ENCODE assay signal across 30 cellular contexts in the genomic region with DNA sequence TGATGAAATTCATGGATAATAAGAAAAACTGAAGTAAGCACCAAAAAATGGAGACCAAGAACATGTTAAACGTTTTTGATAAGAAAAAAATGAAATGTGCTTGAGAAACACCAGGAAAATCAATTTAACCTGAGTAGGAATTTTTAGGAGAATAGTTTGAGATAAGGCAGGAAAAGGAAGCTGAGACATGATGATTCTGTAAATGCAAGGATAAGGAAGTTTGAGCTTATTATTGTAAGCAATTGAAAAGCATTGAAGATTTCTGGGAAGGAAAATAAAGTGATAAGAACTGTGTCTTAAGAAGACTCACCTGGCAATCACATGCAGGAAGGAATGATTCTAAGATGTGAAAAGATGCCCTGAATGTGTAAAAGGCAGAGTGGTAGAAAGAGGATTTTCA.
"Had no signal": no experiment of that assay in that cellular context is flagged by ENCODE, and none has a peak within 500 bp of the region (broad histone marks: within the 10 kb centered on the region; RNA-seq: fewer than 3 reads in every experiment).

No MANE protein-coding gene starts in this region.

- H3K27ac ChIP-seq: left lung, lower lobe of right lung, ovary, prostate gland, stomach, testis, thyroid gland, transverse colon, upper lobe of left lung, vagina had no signal

- H3K27me3 ChIP-seq: ovary, testis, thyroid gland, transverse colon, upper lobe of left lung, vagina had no signal

- DNase-seq: hypothalamus; immature natural killer cell; kidney; left colon; left lung; lower lobe of right lung; mammary epithelial cell; mesendoderm; mucosa of descending colon; naive thymus-derived CD4-positive, alpha-beta T cell; ovary; posterior cingulate gyrus; retina; right cardiac atrium; stimulated activated CD4-positive, alpha-beta T cell treated with anti-CD3 and anti-CD28 coated beads, Interleukin-12 subunit alpha, Interleukin-12 subunit beta, amount 100 ng/mL, for 4 hours; stimulated activated CD4-positive, alpha-beta T cell treated with anti-CD3 and anti-CD28 coated beads, Interleukin-15, amount 100 ng/mL, for 24 hours; stimulated activated CD4-positive, alpha-beta T cell treated with anti-CD3 and anti-CD28 coated beads, Interleukin-2, amount 100 ng/mL, for 24 hours; stimulated activated CD4-positive, alpha-beta T cell treated with anti-CD3 and anti-CD28 coated beads, Interleukin-4, amount 100 ng/mL, for 1 hour; stimulated activated naive B cell treated with anti-CD40 and anti-IgM and Interleukin-4, amounts not matched to agents 10 μg/mL and 1 μg/mL and 100 μg/mL, for 72 hours; stimulated activated naive CD8-positive, alpha-beta T cell treated with anti-CD3 and anti-CD28 coated beads, Interleukin-15, Interleukin-2, amounts not matched to agents 100 U/mL and 50 U/mL, for 24 hours; stomach; testis; thyroid gland; transverse colon; upper lobe of left lung had no signal

- H3K36me3 ChIP-seq: left lung, lower lobe of right lung, ovary, prostate gland, stomach, thyroid gland, transverse colon, upper lobe of left lung, vagina had no signal

- H3K4me3 ChIP-seq: left lung, lower lobe of right lung, mucosa of descending colon, ovary, prostate gland, skin epidermis, stomach, testis, thyroid gland, transverse colon, upper lobe of left lung, vagina had no signal

- ATAC-seq: left colon; left lung; lower lobe of right lung; mucosa of descending colon; naive thymus-derived CD4-positive, alpha-beta T cell; natural killer cell treated with Interleukin-12 subunit alpha and Interleukin-12 subunit beta and Interleukin-15 and Interleukin-18, amount 100 ng/mL, for 72 hours; right cardiac atrium; sciatic nerve; stimulated activated naive B cell treated with anti-CD40 and anti-IgM and Interleukin-4, amounts not matched to agents 10 μg/mL and 1 μg/mL and 100 μg/mL, for 72 hours; stimulated activated naive CD8-positive, alpha-beta T cell treated with anti-CD3 and anti-CD28 coated beads, Interleukin-15, Interleukin-2, amounts not matched to agents 100 U/mL and 50 U/mL, for 24 hours had no signal

- FAIRE-seq: kidney had no signal

- H3K9me3 ChIP-seq: left lung, lower lobe of right lung, mucosa of descending colon, ovary, prostate gland, stomach, testis, thyroid gland, transverse colon, upper lobe of left lung, vagina had no signal

- H3K4me1 ChIP-seq: left lung, lower lobe of right lung, prostate gland, stomach, testis, vagina had no signal
